ENCODE assay signal across 9 cellular contexts in the genomic region with DNA sequence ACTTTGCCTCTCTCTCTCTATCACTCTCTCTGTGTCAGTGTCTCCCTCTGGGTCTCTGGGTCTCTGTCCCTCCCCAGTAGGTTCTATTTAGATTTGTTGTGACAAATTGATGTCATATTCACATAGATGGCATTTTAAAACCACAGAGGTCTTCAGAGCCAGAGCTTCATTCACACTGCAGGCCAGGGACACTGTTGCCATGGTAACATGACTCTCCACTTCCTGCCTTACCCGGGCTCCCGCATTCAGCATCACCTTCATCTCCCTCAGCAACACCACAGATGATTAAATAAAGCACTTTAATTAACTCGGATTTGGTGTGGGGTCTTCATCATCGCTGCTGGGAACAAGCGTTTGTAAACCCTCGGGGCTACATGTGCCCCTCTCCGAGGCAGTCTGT.
DNase-seq lines count a peak whose midpoint lies in the region; ATAC-seq and TF ChIP-seq lines count a peak whose summit lies in the region.
"Had no signal": no experiment of that assay in that cellular context is flagged by ENCODE, and none has a peak within 500 bp of the region (broad histone marks: within the 10 kb centered on the region; RNA-seq: fewer than 3 reads in every experiment).

No MANE protein-coding gene starts in this region.

- intact Hi-C loops in A673 (cut with micrococcal nuclease; ENCODE audit: unreplicated experiment) = no loop called here

- H3K27me3 ChIP-seq in A673 (replicated peaks; ENCODE audit: insufficient read depth, low read depth, low read length, poor library complexity) = no peaks in the 10 kb centered on the region

- H3K9me3 ChIP-seq in A673 (ENCODE audit: low read depth, low read length, poor library complexity, severe bottlenecking) = no peaks in the 10 kb centered on the region

- ATAC-seq in HG02870 (IDR thresholded peaks at IDR 0.05; ENCODE audit: unreplicated experiment) = no peak

- H3K4me3 ChIP-seq in A673 (ENCODE audit: low read depth, low read length, poor library complexity, severe bottlenecking) (no peak overlapping the region), cardiac fibroblast (replicated peaks in 1 of 2; ENCODE audit: low read depth in 2 of 2, low read length in 2 of 2) (no peak overlapping the region)

- no peak overlapping the region for H3K27ac ChIP-seq in A673 (ENCODE audit: low read depth, low read length, poor library complexity, severe bottlenecking)

- TF ChIP-seq CTCF in A673 (conservative IDR thresholded peaks at IDR 0.05; ENCODE audit: low read depth, low read length) = no peak
- TF ChIP-seq CTCF in cardiac fibroblast (IDR thresholded peaks at IDR 0.05; ENCODE audit: low read depth, low read length) = no peak
- no peak for TF ChIP-seq CTCF in GM13976 (IDR thresholded peaks at IDR 0.05; ENCODE audit: borderline replicate concordance, control extremely low read depth, extremely low read depth, insufficient read depth, missing control alignments)

- no TSS peak for BruUV-seq in A673 (replicated peaks; lab: Mats Ljungman, UMichigan)

- H3K4me1 ChIP-seq in A673 (ENCODE audit: insufficient read depth, low read length, poor library complexity, severe bottlenecking) = no peaks in the 10 kb centered on the region

- no peaks in the 10 kb centered on the region for H3K36me3 ChIP-seq in A673 (ENCODE audit: insufficient read depth, low read length, poor library complexity, severe bottlenecking)

- in situ Hi-C loops in GM13976 (cut with MboI; ENCODE audit: low sequenced_read_pairs, unreplicated experiment) = no loop called here

- CTCF ChIA-PET in A673 (lab: Charles Lee) = no interaction called here

- POLR2A ChIA-PET in A673 (lab: Charles Lee; ENCODE audit: low non-redundant PET) = no interaction called here

- DNase-seq in A673 (ENCODE audit: low spot score) (peak; percentile 10), EH (ENCODE audit: low read depth) (peak; percentile 74), NCI-H510A treated with DMSO at 0.1 percent for 48 hours (lab: John Stamatoyannopoulos, UW) (peak; percentile 90), cardiac fibroblast (ENCODE audit: low read depth in 2 of 2) (peak; percentile 52 to 55), GM13976 (ENCODE audit: low spot score) (no peak), NCI-H446 (lab: John Stamatoyannopoulos, UW) (no peak)
- DNase-seq in activated effector memory CD4-positive, alpha-beta T cell treated with anti-CD3 and anti-CD28 coated beads, Interleukin-2, amount 50 U/mL, for 16 hours = no peak
- DNase-seq: KG1 had no signal

Comparison
In these comparisons a context has a peak if more than half of its experiments do, and no peak if none do; other contexts are left out.
1. DNase-seq: peak in A673 (single experiment), EH (single experiment), NCI-H510A treated with DMSO at 0.1 percent for 48 hours (single experiment) and cardiac fibroblast (2 of 2); none in GM13976 (single experiment), NCI-H446 (0 of 2) and activated effector memory CD4-positive, alpha-beta T cell treated with anti-CD3 and anti-CD28 coated beads, Interleukin-2, amount 50 U/mL, for 16 hours (single experiment).